In genomic region chr7:34849163-34849960, GRCh38 we compare ENCODE assay signal across 1 cellular context.
TF ChIP-seq lines count a peak whose summit lies in the region.

No MANE protein-coding gene starts in this region.

TF ChIP-seq in HepG2, 621 proteins besides CTCF, POLR2A, EP300 and RAD21 (continued from another document):
- TF ChIP-seq REST (IDR thresholded peaks at IDR 0.05; ENCODE audit: borderline replicate concordance in 1 of 2, low read depth in 1 of 2, low read length in 2 of 2) = peak; percentile 38 to 91
- no peak for TF ChIP-seq NFATC3 (CRISPR knock-in tag; IDR thresholded peaks at IDR 0.05)
- no peak for TF ChIP-seq JUN (CRISPR knock-in tag; IDR thresholded peaks at IDR 0.05)
- TF ChIP-seq MIER2 (CRISPR knock-in tag; IDR thresholded peaks at IDR 0.05) = peak; percentile 93
- TF ChIP-seq HIVEP1 (CRISPR knock-in tag; IDR thresholded peaks at IDR 0.05) = no peak
- no peak for TF ChIP-seq ZBTB39 (CRISPR knock-in tag; IDR thresholded peaks at IDR 0.05)
